Comparison of ENCODE assay signal across 21 cellular contexts in genomic region chr2:197327073-197327775, GRCh38. TPM values are rescaled to one million over a fixed set of nuclear protein-coding genes. Genes with fewer than 3 reads are reported as not detected.
DNase-seq lines count a peak whose midpoint lies in the region; ATAC-seq and TF ChIP-seq lines count a peak whose summit lies in the region.
"Had no signal": no experiment of that assay in that cellular context is flagged by ENCODE, and none has a peak within 500 bp of the region (broad histone marks: within the 10 kb centered on the region; RNA-seq: fewer than 3 reads in every experiment).

No MANE protein-coding gene starts in this region.

- intact Hi-C loops in natural killer cell (cut with micrococcal nuclease), result no loop called here

- H3K4me1 Mint-ChIP-seq in natural killer cell treated with Interleukin-12 subunit alpha and Interleukin-12 subunit beta and Interleukin-15 and Interleukin-18, amount 100 ng/mL, for 72 hours (ENCODE audit: low read depth in 2 of 2), result peaks cover 31 to 41% of the 10 kb centered on the region in 2 donors
- peaks cover 28 to 35% of the 10 kb centered on the region in 2 donors for H3K4me1 Mint-ChIP-seq in natural killer cell
- peaks cover 69% of the 10 kb centered on the region for H3K4me1 Mint-ChIP-seq in activated naive CD8-positive, alpha-beta T cell treated with anti-CD3 and anti-CD28 coated beads, Interleukin-2, amount 50 U/mL, for 24 hours

- H3K9me3 Mint-ChIP-seq in natural killer cell treated with Interleukin-12 subunit alpha and Interleukin-12 subunit beta and Interleukin-15 and Interleukin-18, amount 100 ng/mL, for 72 hours, result peaks cover 5% of the 10 kb centered on the region
- H3K9me3 Mint-ChIP-seq in natural killer cell, result no peaks in the 10 kb centered on the region
- peaks cover 9% of the 10 kb centered on the region for H3K9me3 Mint-ChIP-seq in activated naive CD8-positive, alpha-beta T cell treated with anti-CD3 and anti-CD28 coated beads, Interleukin-2, amount 50 U/mL, for 24 hours
- H3K9me3 Mint-ChIP-seq: effector memory CD8-positive, alpha-beta T cell had no signal

- TF ChIP-seq CTCF in natural killer cell (IDR thresholded peaks at IDR 0.05) (no peak), OCI-LY1 (IDR thresholded peaks at IDR 0.05; ENCODE audit: low read length) (no peak)

- no peaks in the 10 kb centered on the region for H3K36me3 Mint-ChIP-seq in natural killer cell treated with Interleukin-12 subunit alpha and Interleukin-12 subunit beta and Interleukin-15 and Interleukin-18, amount 100 ng/mL, for 72 hours
- no peaks in the 10 kb centered on the region for H3K36me3 Mint-ChIP-seq in natural killer cell
- H3K36me3 Mint-ChIP-seq in activated naive CD8-positive, alpha-beta T cell treated with anti-CD3 and anti-CD28 coated beads, Interleukin-2, amount 50 U/mL, for 24 hours (ENCODE audit: low read depth), result peaks cover 10% of the 10 kb centered on the region

- peak overlapping the region; percentile 34 for H3K4me3 Mint-ChIP-seq in natural killer cell treated with Interleukin-12 subunit alpha and Interleukin-12 subunit beta and Interleukin-15 and Interleukin-18, amount 100 ng/mL, for 72 hours
- H3K4me3 Mint-ChIP-seq in natural killer cell, result no peak overlapping the region
- peak overlapping the region; percentile 58 for H3K4me3 Mint-ChIP-seq in activated naive CD8-positive, alpha-beta T cell treated with anti-CD3 and anti-CD28 coated beads, Interleukin-2, amount 50 U/mL, for 24 hours
- H3K4me3 Mint-ChIP-seq: activated B cell treated with CpG ODN at 0.5 μM for 24 hours had no signal

- no peaks in the 10 kb centered on the region for H4K20me1 ChIP-seq in OCI-LY1 (ENCODE audit: insufficient read depth, low read length)

- no peak overlapping the region for H3K4me3 ChIP-seq in OCI-LY1 (ENCODE audit: low read depth, low read length, poor library complexity, severe bottlenecking)
- H3K4me3 ChIP-seq: heart left ventricle, lung, thyroid gland had no signal

- 0 out of 2 replicates have a peak, but pooled peaks cover 2% of the 10 kb centered on the region for H3K9me3 ChIP-seq in OCI-LY1 (ENCODE audit: low read length)
- H3K9me3 ChIP-seq: heart left ventricle, thyroid gland had no signal

- no peaks in the 10 kb centered on the region for H3K9me2 ChIP-seq in OCI-LY1 (ENCODE audit: low read depth, low read length)

- no peak overlapping the region for H2AFZ ChIP-seq in OCI-LY1 (ENCODE audit: low read length)

- no peaks in the 10 kb centered on the region for H3K27me3 ChIP-seq in OCI-LY1 (ENCODE audit: insufficient read depth, low read length)
- H3K27me3 ChIP-seq: heart left ventricle, thyroid gland had no signal

- H3K36me3 ChIP-seq in OCI-LY1 (ENCODE audit: insufficient read depth, low read length), result peaks cover 33% of the 10 kb centered on the region
- H3K36me3 ChIP-seq: heart left ventricle, thyroid gland had no signal

- H3K4me2 ChIP-seq in OCI-LY1 (ENCODE audit: low read length), result peak overlapping the region; percentile 6; the same call in 1 of the 2 replicates

- H3F3A ChIP-seq in OCI-LY1 (ENCODE audit: insufficient read depth, low read length), result no peaks in the 10 kb centered on the region

- H3K27ac ChIP-seq in OCI-LY1 (ENCODE audit: low read depth, low read length, poor library complexity, severe bottlenecking), result peak overlapping the region; percentile 65
- H3K27ac ChIP-seq: heart left ventricle, thyroid gland had no signal

- no peaks in the 10 kb centered on the region; the same call in 1 of the 2 replicates for H3K79me2 ChIP-seq in OCI-LY1 (ENCODE audit: insufficient read depth, low read length)

- no peak for ATAC-seq in natural killer cell treated with Interleukin-12 subunit alpha and Interleukin-12 subunit beta and Interleukin-15 and Interleukin-18, amount 100 ng/mL, for 72 hours
- no peak for ATAC-seq in natural killer cell
- ATAC-seq in activated naive CD8-positive, alpha-beta T cell treated with anti-CD3 and anti-CD28 coated beads, Interleukin-2, amount 50 U/mL, for 24 hours, result peak; percentile 13
- ATAC-seq in GM21367 (IDR thresholded peaks at IDR 0.05; ENCODE audit: unreplicated experiment), result no peak
- ATAC-seq in GM19463 (IDR thresholded peaks at IDR 0.05; ENCODE audit: unreplicated experiment), result no peak
- ATAC-seq: effector memory CD8-positive, alpha-beta T cell; heart left ventricle had no signal

- H3K27me3 Mint-ChIP-seq in natural killer cell treated with Interleukin-12 subunit alpha and Interleukin-12 subunit beta and Interleukin-15 and Interleukin-18, amount 100 ng/mL, for 72 hours, result peaks cover 0 to 6% of the 10 kb centered on the region in 2 donors
- H3K27me3 Mint-ChIP-seq in natural killer cell (ENCODE audit: low read depth in 2 of 2), result peaks cover 0 to 7% of the 10 kb centered on the region in 2 donors
- no peaks in the 10 kb centered on the region for H3K27me3 Mint-ChIP-seq in activated naive CD8-positive, alpha-beta T cell treated with anti-CD3 and anti-CD28 coated beads, Interleukin-2, amount 50 U/mL, for 24 hours
- H3K27me3 Mint-ChIP-seq: activated B cell treated with CpG ODN at 0.5 μM for 24 hours; effector memory CD8-positive, alpha-beta T cell had no signal

- H3K4me1 ChIP-seq in OCI-LY1 (ENCODE audit: insufficient read depth, low read length, severe bottlenecking), result peaks cover 52% of the 10 kb centered on the region
- H3K4me1 ChIP-seq: thyroid gland had no signal

- H3K9ac ChIP-seq in OCI-LY1 (ENCODE audit: low read length), result no peak overlapping the region

- peak overlapping the region; percentile 41 to 57 for H3K27ac Mint-ChIP-seq in natural killer cell treated with Interleukin-12 subunit alpha and Interleukin-12 subunit beta and Interleukin-15 and Interleukin-18, amount 100 ng/mL, for 72 hours
- H3K27ac Mint-ChIP-seq in natural killer cell, result no peak overlapping the region
- H3K27ac Mint-ChIP-seq in activated naive CD8-positive, alpha-beta T cell treated with anti-CD3 and anti-CD28 coated beads, Interleukin-2, amount 50 U/mL, for 24 hours, result peak overlapping the region; percentile 98
- H3K27ac Mint-ChIP-seq: activated B cell treated with CpG ODN at 0.5 μM for 24 hours had no signal

- no peak for DNase-seq in natural killer cell treated with Interleukin-12 subunit alpha and Interleukin-12 subunit beta and Interleukin-15 and Interleukin-18, amount 100 ng/mL, for 72 hours (ENCODE audit: low spot score)
- DNase-seq in natural killer cell, result no peak
- DNase-seq in activated naive CD8-positive, alpha-beta T cell treated with anti-CD3 and anti-CD28 coated beads, Interleukin-2, amount 50 U/mL, for 24 hours, result no peak
- no peak for DNase-seq in T-helper 9 cell
- DNase-seq: activated B cell treated with CpG ODN at 0.5 μM for 24 hours; anterior cingulate cortex; cerebellar nuclear complex; DMS153; effector memory CD8-positive, alpha-beta T cell; heart left ventricle; NCI-H1417; NCI-H2171 treated with DMSO at 0.1 percent for 48 hours; NCI-H82; posterior cingulate gyrus; stimulated activated CD4-positive, alpha-beta T cell treated with anti-CD3 and anti-CD28 coated beads, Interleukin-4, amount 100 ng/mL, for 1 hour; SW 1271; thyroid gland had no signal

RNA-seq across cellular contexts. Expression of gene ANKRD44, which starts 16.6 kb away (rescaled TPM):
- total RNA-seq in natural killer cell treated with Interleukin-12 subunit alpha and Interleukin-12 subunit beta and Interleukin-15 and Interleukin-18, amount 100 ng/mL, for 72 hours, result 100 to 1,000 TPM; 307 to 413 TPM
- total RNA-seq in natural killer cell, result 100 to 1,000 TPM; 252 to 376 (median 311) TPM

Comparison
In these comparisons a context has a peak if more than half of its experiments do, and no peak if none do; other contexts are left out.
1. H3K27ac Mint-ChIP-seq: peak in natural killer cell treated with Interleukin-12 subunit alpha and Interleukin-12 subunit beta and Interleukin-15 and Interleukin-18, amount 100 ng/mL, for 72 hours (2 of 2) and activated naive CD8-positive, alpha-beta T cell treated with anti-CD3 and anti-CD28 coated beads, Interleukin-2, amount 50 U/mL, for 24 hours (single experiment); none in natural killer cell (0 of 2).